ENCODE assay signal across 8 cellular contexts in the genomic region with DNA sequence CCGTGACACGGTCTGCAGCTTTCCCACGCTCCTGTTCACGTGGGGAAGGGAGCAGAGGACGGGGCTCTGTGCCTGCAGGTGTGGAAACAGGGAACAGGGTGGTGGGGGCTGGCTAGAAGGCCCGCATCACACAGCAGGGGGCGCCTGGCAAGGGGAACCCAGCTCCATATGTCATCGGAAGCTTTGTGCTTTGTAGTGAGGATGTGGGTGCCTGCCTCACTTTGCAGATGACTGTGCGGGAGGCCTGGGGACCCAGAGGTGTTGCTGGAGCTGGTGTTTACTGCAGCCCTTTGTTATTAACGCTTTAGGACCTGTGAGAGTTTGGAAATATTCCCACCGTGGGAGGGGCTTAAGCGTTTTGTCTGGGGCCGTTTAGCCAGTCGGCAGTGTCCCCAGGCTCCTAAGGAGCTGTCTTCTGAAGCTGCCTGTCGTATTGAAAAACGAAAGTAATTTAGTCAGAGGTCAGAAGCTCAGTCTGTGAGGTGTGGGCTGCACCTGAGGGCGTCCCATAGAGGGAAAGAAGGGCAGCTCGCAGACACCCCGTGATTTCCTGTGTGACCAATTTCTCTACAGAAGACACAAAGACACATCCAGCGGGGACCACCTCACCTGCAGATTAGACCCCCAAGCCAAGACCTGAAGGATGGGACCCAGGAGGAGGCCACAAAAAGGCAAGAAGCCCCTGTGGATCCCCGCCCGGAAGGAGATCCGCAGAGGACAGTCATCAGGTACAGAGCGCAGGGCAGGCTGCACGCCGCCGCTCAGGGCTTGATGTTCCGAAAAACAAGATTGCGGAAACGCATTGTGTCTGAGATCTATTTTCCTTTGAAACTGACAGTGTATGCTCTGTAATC. TPM values are rescaled to one million over a fixed set of nuclear protein-coding genes. Genes with fewer than 3 reads are reported as not detected.
DNase-seq lines count a peak whose midpoint lies in the region; ATAC-seq, FAIRE-seq and TF ChIP-seq lines count a peak whose summit lies in the region.

No MANE protein-coding gene starts in this region.

- H3K27ac Mint-ChIP-seq in T-helper 17 cell, result peak overlapping the region; percentile 95

- SMC1A ChIA-PET in GM12878 (lab: Charles Lee; ENCODE audit: uncharacterized antibody, unreplicated experiment), result interaction anchor here (0.7 to 1.9 kb wide), 15 partner anchors 9 to 129 kb away, joined by 3 to 14 read pairs (median 4); a partner anchor contains a TSS

- POLR2A ChIA-PET in GM12878 (lab: Charles Lee), result interaction anchor here (0.5 to 2.8 kb wide), 21 partner anchors 8 to 145 kb away, joined by 3 to 38 read pairs (median 4); a partner anchor contains a TSS

- WGBS in GM12878 (ENCODE audit: insufficient coverage, insufficient replicate concordance, low lambda C conversion rate, missing lambda C conversion rate), result 30% methylated on average over 30 of the region's 30 CpGs
- WGBS in mammary epithelial cell (ENCODE audit: low coverage, missing lambda C conversion rate), result 75% methylated on average over 21 of the region's 30 CpGs

- peak in 1 of 2 experiments; percentile 52; a peak in 2 of 4 replicates for TF ChIP-seq EP300 in GM12878 (IDR thresholded peaks at IDR 0.05; ENCODE audit: borderline replicate concordance in 1 of 2, control insufficient read depth in 1 of 2, low read depth in 2 of 2, low read length in 2 of 2)

- H3K4me3 ChIP-seq in GM12878 (peak overlapping the region; percentile 49; the same call in 1 of the 2 replicates), mammary epithelial cell (replicated peaks in 1 of 3; ENCODE audit: insufficient read depth in 1 of 3, low read depth in 2 of 3, low read length in 3 of 3) (no peak overlapping the region)

- H3K9ac ChIP-seq in GM12878 (ENCODE audit: control insufficient read depth, insufficient read depth, low read length) (peak overlapping the region; percentile 5; the same call in 1 of the 2 replicates), mammary epithelial cell (ENCODE audit: insufficient read depth, low read length) (no peak overlapping the region)

- H2AFZ ChIP-seq in GM12878 (ENCODE audit: control insufficient read depth, low read depth, low read length), result peak overlapping the region; percentile 64
- H2AFZ ChIP-seq in mammary epithelial cell (ENCODE audit: low read depth, low read length), result no peak overlapping the region

- no peaks in the 10 kb centered on the region for H4K20me1 ChIP-seq in GM12878 (ENCODE audit: control insufficient read depth, insufficient read depth)
- no peaks in the 10 kb centered on the region for H4K20me1 ChIP-seq in mammary epithelial cell (ENCODE audit: insufficient read depth, low read length)

- H3K9me3 ChIP-seq in T-helper 17 cell (ENCODE audit: control insufficient read depth, low read length, poor library complexity, severe bottlenecking) (no peaks in the 10 kb centered on the region), GM12878 (replicated peaks; ENCODE audit: control insufficient read depth, insufficient read depth, low read length) (no peaks in the 10 kb centered on the region; the same call in 2 of the 3 replicates), mammary epithelial cell (replicated peaks; ENCODE audit: insufficient read depth, low read length) (no peaks in the 10 kb centered on the region)

- H3K4me2 ChIP-seq in GM12878 (ENCODE audit: control insufficient read depth, insufficient read depth), result peak overlapping the region; percentile 61
- H3K4me2 ChIP-seq in mammary epithelial cell (ENCODE audit: insufficient read depth, low read depth, low read length), result no peak overlapping the region

- BruUV-seq in GM12878 (replicated peaks; lab: Mats Ljungman, UMichigan) (no TSS peak), mammary epithelial cell (replicated peaks; lab: Mats Ljungman, UMichigan) (no TSS peak)

- DNase-seq in T-helper 17 cell (peak; percentile 73 to 79 (median 78)), GM12878 (ENCODE audit: low read depth, low spot score) (peak; percentile 61), NCI-H510A (lab: John Stamatoyannopoulos, UW) (no peak), NCI-H774 (lab: John Stamatoyannopoulos, UW) (no peak), mammary epithelial cell (no peak)
- peak; percentile 79 for DNase-seq in stimulated activated CD8-positive, alpha-beta memory T cell treated with anti-CD3 and anti-CD28 coated beads, Interleukin-15, amount 100 ng/mL, for 1 hour (ENCODE audit: low read depth)

- H3K4me1 ChIP-seq in GM12878 (ENCODE audit: control insufficient read depth, insufficient read depth, low read length) (peaks cover 11% of the 10 kb centered on the region), mammary epithelial cell (ENCODE audit: insufficient read depth, low read length) (no peaks in the 10 kb centered on the region)

- peaks cover 24% of the 10 kb centered on the region for H3K4me1 Mint-ChIP-seq in T-helper 17 cell

- peaks cover 8 to 23% of the 10 kb centered on the region in 2 experiments; a peak in 3 of 4 replicates for H3K36me3 ChIP-seq in GM12878 (ENCODE audit: control insufficient read depth in 2 of 2, insufficient read depth in 2 of 2, low read length in 1 of 2)
- peaks cover 17% of the 10 kb centered on the region for H3K36me3 ChIP-seq in mammary epithelial cell (ENCODE audit: insufficient read depth, low read length)

- ATAC-seq in GM18508 (IDR thresholded peaks at IDR 0.05; ENCODE audit: insufficient read depth, unreplicated experiment), result peak; percentile 48
- ATAC-seq in HG02759 (IDR thresholded peaks at IDR 0.05; ENCODE audit: unreplicated experiment), result peak; percentile 78
- ATAC-seq in T-helper 17 cell, result peak; percentile 99
- peak; percentile 99 for ATAC-seq in GM12878

- peak; percentile 48; the same call in 1 of the 2 replicates for TF ChIP-seq POLR2A in GM12878 (IDR thresholded peaks at IDR 0.05; ENCODE audit: low read depth, low read length)

- H3K27me3 Mint-ChIP-seq in T-helper 17 cell, result no peaks in the 10 kb centered on the region

- FAIRE-seq in GM12878 (lab: Jason Lieb, UNC), result peak; percentile 97

- H3K79me2 ChIP-seq in GM12878 (ENCODE audit: control insufficient read depth, insufficient read depth, low read length) (no peaks in the 10 kb centered on the region), mammary epithelial cell (ENCODE audit: insufficient read depth, low read length) (no peaks in the 10 kb centered on the region)

- H3K27me3 ChIP-seq in GM12878 (replicated peaks in 1 of 2; ENCODE audit: control insufficient read depth in 2 of 2, insufficient read depth in 2 of 2, low read length in 1 of 2), result no peaks in the 10 kb centered on the region
- H3K27me3 ChIP-seq in mammary epithelial cell (ENCODE audit: insufficient read depth, low read length), result no peaks in the 10 kb centered on the region

- intact Hi-C loops in GM12878 (cut with micrococcal nuclease; ENCODE audit: unreplicated experiment) (no loop called here), mammary epithelial cell (cut with micrococcal nuclease) (no loop called here)

- TF ChIP-seq RAD21 in GM12878 (IDR thresholded peaks at IDR 0.05; ENCODE audit: insufficient read depth, low read depth, low read length), result no peak

- dilution Hi-C loops in mammary epithelial cell (cut with HindIII; ENCODE audit: low sequenced_read_pairs), result no loop called here

- H3K36me3 Mint-ChIP-seq in T-helper 17 cell (ENCODE audit: low read depth), result no peaks in the 10 kb centered on the region

- H3K27ac ChIP-seq in GM12878 (ENCODE audit: control insufficient read depth, insufficient read depth) (peak overlapping the region; percentile 61), mammary epithelial cell (ENCODE audit: insufficient read depth, low read depth, low read length) (no peak overlapping the region)

- H3K4me3 Mint-ChIP-seq in T-helper 17 cell, result peak overlapping the region; percentile 92

- peak; percentile 63 to 84 (median 67) for TF ChIP-seq CTCF in GM12878 (IDR thresholded peaks at IDR 0.05 in 2 of 3, conservative IDR thresholded peaks at IDR 0.05 in 1 of 3; ENCODE audit: control insufficient read depth in 2 of 3, extremely low read depth in 1 of 3, insufficient read depth in 1 of 3, low read depth in 3 of 3, low read length in 3 of 3)
- peak in 1 of 2 donors; percentile 3 for TF ChIP-seq CTCF in mammary epithelial cell (conservative IDR thresholded peaks at IDR 0.05 in 1 of 2, IDR thresholded peaks at IDR 0.05 in 1 of 2; ENCODE audit: extremely low read depth in 1 of 2, insufficient read depth in 1 of 2, low read depth in 1 of 2, low read length in 2 of 2)

- RAD21 ChIA-PET in GM12878 (lab: Charles Lee; ENCODE audit: unreplicated experiment), result interaction anchor here (0.6 to 2.0 kb wide), 23 partner anchors 8 to 141 kb away, joined by 3 to 32 read pairs (median 5); a partner anchor contains a TSS

- CTCF ChIA-PET in GM12878 (lab: Yijun Ruan, JAX) (interaction anchor here (0.6 to 1.7 kb wide), 23 partner anchors 8 to 310 kb away, joined by 3 to 41 read pairs (median 5); a partner anchor contains a TSS), mammary epithelial cell (lab: Charles Lee; ENCODE audit: low non-redundant PET) (no interaction called here)

- in situ Hi-C loops in GM12878 (cut with MboI) (no loop called here), mammary epithelial cell (cut with MboI; ENCODE audit: low sequenced_read_pairs in 2 of 2) (no loop called here)

RNA-seq across cellular contexts. Expression of a gene that starts 9.1 kb away (rescaled TPM):
- 10 to 100 TPM; 62.0 to 62.3 TPM for total RNA-seq in T-helper 17 cell
- 99.1 and 110 TPM in 2 replicates for total RNA-seq in GM12878 (2013; cell fraction: nucleolus; rRNA removed)
- total RNA-seq in GM12878 (2014; rRNA removed), result 27.2 and 34.1 TPM in 2 replicates
- 16.3 and 21.4 TPM in 2 replicates for total RNA-seq in GM12878 (2014; rRNA removed; fragmentation: Illumina TruSeq; extraction: Trizol)
- total RNA-seq in GM12878 (2021), result 27.1 and 33.3 TPM in 2 replicates
- polyA plus RNA-seq in GM12878 (2011; ENCODE audit: low read depth), result 12.4 TPM
- 23.7 and 31.2 TPM in 2 replicates for polyA plus RNA-seq in GM12878 (2011; rRNA removed)
- polyA plus RNA-seq in GM12878 (2011; cell fraction: cytosol; rRNA removed), result 31.1 and 38.7 TPM in 2 replicates
- polyA plus RNA-seq in GM12878 (2011; cell fraction: nucleus; rRNA removed), result 144 and 148 TPM in 2 replicates
- 27.2 and 31.7 TPM in 2 replicates for polyA plus RNA-seq in GM12878 (2012)
- polyA plus RNA-seq in GM12878 (2014; fragmentation: Illumina TruSeq; extraction: Trizol), result 14.8 and 23.5 TPM in 2 replicates
- polyA plus RNA-seq in GM12878 (2014; fragmentation: Nextera tagmentation; extraction: Ambion mirVana), result 1 to 10 TPM in 1 of 2 experiments, under 1 TPM in 1; 0.71 to 2.0 TPM
- 23.4 and 28.4 TPM in 2 replicates for polyA plus RNA-seq in GM12878 (2014; rRNA removed)
- 10 to 100 TPM; 21.9 to 22.1 TPM for polyA plus RNA-seq in GM12878 (2016; fragmentation: Nextera tagmentation; extraction: Ambion mirVana)
- polyA minus RNA-seq in GM12878 (2011; rRNA and poly(A)+ RNA removed), result 46.7 and 53.3 TPM in 2 replicates
- 12.2 and 12.3 TPM in 2 replicates for polyA minus RNA-seq in GM12878 (2011; cell fraction: cytosol; rRNA and poly(A)+ RNA removed)
- 43.0 and 58.7 TPM in 2 replicates for polyA minus RNA-seq in GM12878 (2011; cell fraction: nucleus; rRNA and poly(A)+ RNA removed)
- 10 to 100 TPM; 62.3 to 67.0 TPM for total RNA-seq in mammary epithelial cell
- 48.3 TPM for polyA plus RNA-seq in mammary epithelial cell
- 33.1 TPM for polyA minus RNA-seq in mammary epithelial cell

RNA-seq across cellular contexts. Expression of a gene that starts 18.6 kb away (rescaled TPM):
- 10 to 100 TPM in 1 of 2 donors, 1 to 10 TPM in 1; 9.3 to 10.2 TPM for total RNA-seq in T-helper 17 cell
- 40.5 and 46.8 TPM in 2 replicates for total RNA-seq in GM12878 (2013; cell fraction: nucleolus; rRNA removed)
- 9.3 and 9.5 TPM in 2 replicates for total RNA-seq in GM12878 (2014; rRNA removed)
- total RNA-seq in GM12878 (2014; rRNA removed; fragmentation: Illumina TruSeq; extraction: Trizol), result 4.4 and 4.6 TPM in 2 replicates
- 14.5 and 15.7 TPM in 2 replicates for total RNA-seq in GM12878 (2021)
- 8.1 TPM for polyA plus RNA-seq in GM12878 (2011; ENCODE audit: low read depth)
- polyA plus RNA-seq in GM12878 (2011; rRNA removed), result 5.3 and 6.2 TPM in 2 replicates
- 11.5 and 11.7 TPM in 2 replicates for polyA plus RNA-seq in GM12878 (2011; cell fraction: cytosol; rRNA removed)
- polyA plus RNA-seq in GM12878 (2011; cell fraction: nucleus; rRNA removed), result 80.3 and 92.7 TPM in 2 replicates
- 18.4 and 25.7 TPM in 2 replicates for polyA plus RNA-seq in GM12878 (2012)
- 4.4 and 8.7 TPM in 2 replicates for polyA plus RNA-seq in GM12878 (2014; fragmentation: Illumina TruSeq; extraction: Trizol)
- 1 to 10 TPM in 1 of 2 experiments, under 1 TPM in 1; 0.29 to 1.2 TPM for polyA plus RNA-seq in GM12878 (2014; fragmentation: Nextera tagmentation; extraction: Ambion mirVana)
- 12.8 and 13.8 TPM in 2 replicates for polyA plus RNA-seq in GM12878 (2014; rRNA removed)
- 1 to 10 TPM; 1.5 to 5.4 TPM for polyA plus RNA-seq in GM12878 (2016; fragmentation: Nextera tagmentation; extraction: Ambion mirVana)
- polyA minus RNA-seq in GM12878 (2011; rRNA and poly(A)+ RNA removed), result 2.8 and 6.5 TPM in 2 replicates
- 2.1 and 5.1 TPM in 2 replicates for polyA minus RNA-seq in GM12878 (2011; cell fraction: cytosol; rRNA and poly(A)+ RNA removed)
- polyA minus RNA-seq in GM12878 (2011; cell fraction: nucleus; rRNA and poly(A)+ RNA removed), result 17.6 and 18.0 TPM in 2 replicates
- 1 to 10 TPM; 5.3 to 7.5 TPM for total RNA-seq in mammary epithelial cell
- 3.9 TPM for polyA plus RNA-seq in mammary epithelial cell
- polyA minus RNA-seq in mammary epithelial cell, result 14.2 TPM

RNA-seq across cellular contexts. Expression of a gene that starts 18.6 kb away (rescaled TPM):
- total RNA-seq in T-helper 17 cell (100 to 1,000 TPM; 270 to 311 TPM), GM12878 (2014; rRNA removed) (164 and 177 TPM in 2 replicates), GM12878 (2014; rRNA removed; fragmentation: Illumina TruSeq; extraction: Trizol) (64.3 and 71.9 TPM in 2 replicates), GM12878 (2021) (227 and 245 TPM in 2 replicates), mammary epithelial cell (10 to 100 TPM; 52.3 to 80.7 TPM)
- 114 and 118 TPM in 2 replicates for total RNA-seq in GM12878 (2013; cell fraction: nucleolus; rRNA removed)
- 21.4 TPM for polyA plus RNA-seq in GM12878 (2011; ENCODE audit: low read depth)
- polyA plus RNA-seq in GM12878 (2011; rRNA removed) (35.2 and 84.8 TPM in 2 replicates), GM12878 (2014; fragmentation: Illumina TruSeq; extraction: Trizol) (9.2 and 24.8 TPM in 2 replicates), GM12878 (2014; fragmentation: Nextera tagmentation; extraction: Ambion mirVana) (10 to 100 TPM in 1 of 2 experiments, under 1 TPM in 1; 0.68 to 10.0 TPM), GM12878 (2014; rRNA removed) (225 and 260 TPM in 2 replicates), GM12878 (2016; fragmentation: Nextera tagmentation; extraction: Ambion mirVana) (100 to 1,000 TPM; 128 to 150 TPM), mammary epithelial cell (43.7 TPM)
- 104 and 181 TPM in 2 replicates for polyA plus RNA-seq in GM12878 (2011; cell fraction: cytosol; rRNA removed)
- polyA plus RNA-seq in GM12878 (2011; cell fraction: nucleus; rRNA removed), result 1,163 and 1,192 TPM in 2 replicates
- polyA plus RNA-seq in GM12878 (2012), result 161 and 188 TPM in 2 replicates
- 34.5 and 75.5 TPM in 2 replicates for polyA minus RNA-seq in GM12878 (2011; rRNA and poly(A)+ RNA removed)
- 51.9 and 52.8 TPM in 2 replicates for polyA minus RNA-seq in GM12878 (2011; cell fraction: cytosol; rRNA and poly(A)+ RNA removed)
- 76.9 and 111 TPM in 2 replicates for polyA minus RNA-seq in GM12878 (2011; cell fraction: nucleus; rRNA and poly(A)+ RNA removed)
- polyA minus RNA-seq in mammary epithelial cell, result 19.0 TPM

RNA-seq across cellular contexts. Expression of a gene that starts 25.5 kb away (rescaled TPM):
- total RNA-seq in T-helper 17 cell, result under 1 TPM; 0.27 to 0.39 TPM
- total RNA-seq in GM12878 (2013; cell fraction: nucleolus; rRNA removed), result 8.6 and 9.4 TPM in 2 replicates
- 29.3 and 35.2 TPM in 2 replicates for total RNA-seq in GM12878 (2014; rRNA removed)
- 8.2 and 10.7 TPM in 2 replicates for total RNA-seq in GM12878 (2014; rRNA removed; fragmentation: Illumina TruSeq; extraction: Trizol)
- 30.0 and 32.5 TPM in 2 replicates for total RNA-seq in GM12878 (2021)
- 1.1 TPM for polyA plus RNA-seq in GM12878 (2011; ENCODE audit: low read depth)
- polyA plus RNA-seq in GM12878 (2011; rRNA removed), result 3.7 and 6.7 TPM in 2 replicates
- polyA plus RNA-seq in GM12878 (2011; cell fraction: cytosol; rRNA removed), result 10.4 and 19.8 TPM in 2 replicates
- 21.3 and 25.1 TPM in 2 replicates for polyA plus RNA-seq in GM12878 (2011; cell fraction: nucleus; rRNA removed)
- polyA plus RNA-seq in GM12878 (2012), result 4.4 and 5.8 TPM in 2 replicates
- polyA plus RNA-seq in GM12878 (2014; fragmentation: Illumina TruSeq; extraction: Trizol), result 2.4 and 6.2 TPM in 2 replicates
- 1 to 10 TPM; 1.6 to 2.0 TPM for polyA plus RNA-seq in GM12878 (2014; fragmentation: Nextera tagmentation; extraction: Ambion mirVana)
- polyA plus RNA-seq in GM12878 (2014; rRNA removed), result 26.6 and 30.9 TPM in 2 replicates
- 1 to 10 TPM; 3.3 to 7.7 TPM for polyA plus RNA-seq in GM12878 (2016; fragmentation: Nextera tagmentation; extraction: Ambion mirVana)
- polyA minus RNA-seq in GM12878 (2011; rRNA and poly(A)+ RNA removed), result 4.2 and 10.7 TPM in 2 replicates
- 7.2 and 7.8 TPM in 2 replicates for polyA minus RNA-seq in GM12878 (2011; cell fraction: cytosol; rRNA and poly(A)+ RNA removed)
- polyA minus RNA-seq in GM12878 (2011; cell fraction: nucleus; rRNA and poly(A)+ RNA removed), result 4.6 and 11.4 TPM in 2 replicates
- 1 to 10 TPM; 1.0 to 6.9 TPM for total RNA-seq in mammary epithelial cell
- polyA plus RNA-seq in mammary epithelial cell, result 3.9 TPM
- polyA minus RNA-seq in mammary epithelial cell, result 1.7 TPM

RNA-seq across cellular contexts. Expression of a gene that starts 42.0 kb away (rescaled TPM):
- total RNA-seq in T-helper 17 cell (under 1 TPM in 1 of 2 donors, not detected in 1; 0.20 TPM), GM12878 (2014; rRNA removed) (0.05 and 0.40 TPM in 2 replicates), GM12878 (2014; rRNA removed; fragmentation: Illumina TruSeq; extraction: Trizol) (not detected in 2 replicates), GM12878 (2021) (1.4 and 2.0 TPM in 2 replicates), mammary epithelial cell (10 to 100 TPM; 15.5 to 19.5 TPM)
- 2.4 and 2.8 TPM in 2 replicates for total RNA-seq in GM12878 (2013; cell fraction: nucleolus; rRNA removed)
- polyA plus RNA-seq in GM12878 (2011; ENCODE audit: low read depth), result 0.47 TPM
- polyA plus RNA-seq in GM12878 (2011; rRNA removed) (0.19 TPM in 1 of 2 replicates, not detected in the other), GM12878 (2014; fragmentation: Illumina TruSeq; extraction: Trizol) (0.18 TPM in 1 of 2 replicates, not detected in the other), GM12878 (2014; fragmentation: Nextera tagmentation; extraction: Ambion mirVana) (under 1 TPM in 1 of 2 experiments, not detected in 1; 0.15 TPM), GM12878 (2014; rRNA removed) (0.91 and 1.2 TPM in 2 replicates), GM12878 (2016; fragmentation: Nextera tagmentation; extraction: Ambion mirVana) (1 to 10 TPM; 1.5 to 1.8 TPM), mammary epithelial cell (3.5 TPM)
- polyA plus RNA-seq in GM12878 (2011; cell fraction: cytosol; rRNA removed), result 0.22 and 0.43 TPM in 2 replicates
- 2.8 and 3.3 TPM in 2 replicates for polyA plus RNA-seq in GM12878 (2011; cell fraction: nucleus; rRNA removed)
- polyA plus RNA-seq in GM12878 (2012), result 1.8 and 4.3 TPM in 2 replicates
- polyA minus RNA-seq in GM12878 (2011; rRNA and poly(A)+ RNA removed), result not detected in 2 replicates
- polyA minus RNA-seq in GM12878 (2011; cell fraction: cytosol; rRNA and poly(A)+ RNA removed), result not detected in 2 replicates
- polyA minus RNA-seq in GM12878 (2011; cell fraction: nucleus; rRNA and poly(A)+ RNA removed), result 0.36 TPM in 1 of 2 replicates, not detected in the other
- 21.7 TPM for polyA minus RNA-seq in mammary epithelial cell

Comparison
In these comparisons a context has a peak if more than half of its experiments do, and no peak if none do; other contexts are left out.
1. ATAC-seq: peak in every context shown above with its lines; median percentile 99 in T-helper 17 cell; 99 in GM12878; 78 in HG02759; 48 in GM18508.
2. DNase-seq: peak in T-helper 17 cell (3 of 3), GM12878 (single experiment) and stimulated activated CD8-positive, alpha-beta memory T cell treated with anti-CD3 and anti-CD28 coated beads, Interleukin-15, amount 100 ng/mL, for 1 hour (single experiment); none in NCI-H510A (single experiment), NCI-H774 (single experiment) and mammary epithelial cell (single experiment).